22 cellular contexts compared by ENCODE assay signal in the genomic region with DNA sequence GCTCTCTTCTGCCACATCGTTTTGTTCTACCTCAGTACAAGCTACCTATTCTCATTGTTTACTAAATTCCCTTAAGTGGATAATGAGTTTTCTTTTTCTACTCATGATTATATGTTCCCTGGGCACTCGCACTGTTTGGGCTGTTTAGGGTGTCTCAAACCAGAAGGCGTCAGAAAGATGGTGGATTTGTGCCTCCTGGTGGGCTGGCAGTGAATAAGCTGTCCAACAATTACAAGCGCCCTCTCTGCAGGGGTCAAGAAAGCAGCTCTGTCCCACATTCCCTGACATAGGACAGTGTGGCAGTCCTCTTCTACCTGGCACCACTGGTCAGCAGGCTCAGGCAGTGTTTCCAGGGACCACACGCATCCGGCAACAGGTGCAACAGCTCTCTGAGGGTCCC.
DNase-seq lines count a peak whose midpoint lies in the region; ATAC-seq, FAIRE-seq and TF ChIP-seq lines count a peak whose summit lies in the region.
"Had no signal": no experiment of that assay in that cellular context is flagged by ENCODE, and none has a peak within 500 bp of the region (broad histone marks: within the 10 kb centered on the region; RNA-seq: fewer than 3 reads in every experiment).

No MANE protein-coding gene starts in this region.

- no peaks in the 10 kb centered on the region for H3K79me2 ChIP-seq in OCI-LY1 (ENCODE audit: insufficient read depth, low read length)

- H3K9me2 ChIP-seq in OCI-LY1 (ENCODE audit: low read depth, low read length), result no peaks in the 10 kb centered on the region

- H3K4me3 Mint-ChIP-seq in activated CD4-positive, alpha-beta memory T cell treated with anti-CD3 and anti-CD28 coated beads, Interleukin-2, amount 10 ng/mL, durations not matched to agents 7 days and 5 days, result no peak overlapping the region

- POLR2A ChIA-PET in activated CD4-positive, alpha-beta memory T cell treated with anti-CD3 and anti-CD28 coated beads, Interleukin-2, amount 10 ng/mL, durations not matched to agents 7 days and 5 days (lab: Charles Lee), result no interaction called here

- no peak overlapping the region for H2AFZ ChIP-seq in OCI-LY1 (ENCODE audit: low read length)

- H3K4me3 ChIP-seq in OCI-LY1 (ENCODE audit: low read depth, low read length, poor library complexity, severe bottlenecking) (no peak overlapping the region), iPS DF 6.9 (ENCODE audit: low read length) (no peak overlapping the region)
- H3K4me3 ChIP-seq: left lung, ovary, skin epidermis, thoracic aorta had no signal

- no CpG with 5 or more reads among the region's 6 CpGs for WGBS in iPS DF 6.9 (ENCODE audit: insufficient coverage, insufficient read length)

- H3K27ac Mint-ChIP-seq in activated CD4-positive, alpha-beta memory T cell treated with anti-CD3 and anti-CD28 coated beads, Interleukin-2, amount 10 ng/mL, durations not matched to agents 7 days and 5 days, result no peak overlapping the region

- peaks cover 2% of the 10 kb centered on the region for H3K9me3 Mint-ChIP-seq in activated CD4-positive, alpha-beta memory T cell treated with anti-CD3 and anti-CD28 coated beads, Interleukin-2, amount 10 ng/mL, durations not matched to agents 7 days and 5 days

- FAIRE-seq in D721Med (lab: Jason Lieb, UNC), result no peak
- FAIRE-seq: GM18507 had no signal

- CTCF ChIA-PET in activated CD4-positive, alpha-beta memory T cell treated with anti-CD3 and anti-CD28 coated beads, Interleukin-2, amount 10 ng/mL, durations not matched to agents 7 days and 5 days (lab: Charles Lee), result interaction anchor here (0.5 kb wide), 1 partner anchor 1007 kb away, joined by 3 read pairs; no protein-coding TSS in a partner anchor

- H3K9me3 ChIP-seq in OCI-LY1 (ENCODE audit: low read length), result no peaks in the 10 kb centered on the region
- no peaks in the 10 kb centered on the region for H3K9me3 ChIP-seq in iPS DF 6.9 (ENCODE audit: control insufficient read depth, insufficient read depth, low read length)
- H3K9me3 ChIP-seq: left lung, ovary, thoracic aorta had no signal

- no peaks in the 10 kb centered on the region for H3K4me1 Mint-ChIP-seq in activated CD4-positive, alpha-beta memory T cell treated with anti-CD3 and anti-CD28 coated beads, Interleukin-2, amount 10 ng/mL, durations not matched to agents 7 days and 5 days

- H3K27ac ChIP-seq in OCI-LY1 (ENCODE audit: low read depth, low read length, poor library complexity, severe bottlenecking) (no peak overlapping the region), iPS DF 6.9 (ENCODE audit: low read length) (no peak overlapping the region)
- H3K27ac ChIP-seq: HL-60, KMS-11, left lung, ovary, skin epidermis, thoracic aorta had no signal

- ATAC-seq in HG03135 (IDR thresholded peaks at IDR 0.05; ENCODE audit: unreplicated experiment), result no peak
- ATAC-seq: left lung had no signal

- H3K27me3 ChIP-seq in OCI-LY1 (ENCODE audit: insufficient read depth, low read length) (no peaks in the 10 kb centered on the region), iPS DF 6.9 (ENCODE audit: control insufficient read depth, insufficient read depth, low read length) (no peaks in the 10 kb centered on the region)
- H3K27me3 ChIP-seq: left lung, ovary had no signal

- no peaks in the 10 kb centered on the region for H3F3A ChIP-seq in OCI-LY1 (ENCODE audit: insufficient read depth, low read length)

- DNase-seq in D721Med (ENCODE audit: insufficient read length, low spot score) (no peak), HT-29 (ENCODE audit: low spot score) (peak; percentile 8), iPS DF 6.9 (ENCODE audit: low read depth, low spot score) (peak; percentile 9), NCI-H2107 (lab: John Stamatoyannopoulos, UW) (no peak)
- DNase-seq in activated naive CD4-positive, alpha-beta T cell treated with anti-CD3 and anti-CD28 coated beads, Interleukin-2, amount 50 U/mL, for 16 hours, result no peak
- DNase-seq in activated CD4-positive, alpha-beta memory T cell treated with anti-CD3 and anti-CD28 coated beads, Interleukin-2, amount 10 ng/mL, durations not matched to agents 7 days and 5 days, result no peak
- DNase-seq: activated effector memory CD4-positive, alpha-beta T cell treated with Interleukin-2 at 50 U/mL for 16 hours; amygdala; central memory CD4-positive, alpha-beta T cell; left lung; NCI-H187 treated with DMSO at 0.1 percent for 48 hours; NCI-H526 treated with DMSO at 0.1 percent for 48 hours; ovary; Right ventricle myocardium superior; T-helper 2 cell had no signal

- H3K27me3 Mint-ChIP-seq in activated CD4-positive, alpha-beta memory T cell treated with anti-CD3 and anti-CD28 coated beads, Interleukin-2, amount 10 ng/mL, durations not matched to agents 7 days and 5 days, result no peaks in the 10 kb centered on the region

- no peaks in the 10 kb centered on the region for H3K36me3 Mint-ChIP-seq in activated CD4-positive, alpha-beta memory T cell treated with anti-CD3 and anti-CD28 coated beads, Interleukin-2, amount 10 ng/mL, durations not matched to agents 7 days and 5 days (ENCODE audit: low read depth)

- H3K4me1 ChIP-seq in OCI-LY1 (ENCODE audit: insufficient read depth, low read length, severe bottlenecking), result no peaks in the 10 kb centered on the region
- no peaks in the 10 kb centered on the region for H3K4me1 ChIP-seq in iPS DF 6.9 (ENCODE audit: control insufficient read depth, insufficient read depth, low read length)
- H3K4me1 ChIP-seq: left lung had no signal

- TF ChIP-seq CTCF in D721Med (IDR thresholded peaks at IDR 0.05; ENCODE audit: insufficient read depth, missing control alignments) (peak; percentile 11), OCI-LY1 (IDR thresholded peaks at IDR 0.05; ENCODE audit: low read length) (peak; percentile 49)

- H3K36me3 ChIP-seq in OCI-LY1 (ENCODE audit: insufficient read depth, low read length), result no peaks in the 10 kb centered on the region
- H3K36me3 ChIP-seq in iPS DF 6.9 (ENCODE audit: control insufficient read depth, insufficient read depth, low read length), result no peaks in the 10 kb centered on the region
- H3K36me3 ChIP-seq: left lung, ovary, thoracic aorta had no signal

- H3K9ac ChIP-seq in OCI-LY1 (ENCODE audit: low read length), result no peak overlapping the region
- H3K9ac ChIP-seq: KMS-11 had no signal

- H4K20me1 ChIP-seq in OCI-LY1 (ENCODE audit: insufficient read depth, low read length), result no peaks in the 10 kb centered on the region

- no peak overlapping the region for H3K4me2 ChIP-seq in OCI-LY1 (ENCODE audit: low read length)
- H3K4me2 ChIP-seq: KMS-11 had no signal

Comparison
In these comparisons a context has a peak if more than half of its experiments do, and no peak if none do; other contexts are left out.
1. DNase-seq: peak in HT-29 (single experiment) and iPS DF 6.9 (single experiment); none in D721Med (single experiment), NCI-H2107 (single experiment), activated naive CD4-positive, alpha-beta T cell treated with anti-CD3 and anti-CD28 coated beads, Interleukin-2, amount 50 U/mL, for 16 hours (single experiment) and activated CD4-positive, alpha-beta memory T cell treated with anti-CD3 and anti-CD28 coated beads, Interleukin-2, amount 10 ng/mL, durations not matched to agents 7 days and 5 days (single experiment).